Comparison of ENCODE assay signal across 13 cellular contexts in the genomic region with DNA sequence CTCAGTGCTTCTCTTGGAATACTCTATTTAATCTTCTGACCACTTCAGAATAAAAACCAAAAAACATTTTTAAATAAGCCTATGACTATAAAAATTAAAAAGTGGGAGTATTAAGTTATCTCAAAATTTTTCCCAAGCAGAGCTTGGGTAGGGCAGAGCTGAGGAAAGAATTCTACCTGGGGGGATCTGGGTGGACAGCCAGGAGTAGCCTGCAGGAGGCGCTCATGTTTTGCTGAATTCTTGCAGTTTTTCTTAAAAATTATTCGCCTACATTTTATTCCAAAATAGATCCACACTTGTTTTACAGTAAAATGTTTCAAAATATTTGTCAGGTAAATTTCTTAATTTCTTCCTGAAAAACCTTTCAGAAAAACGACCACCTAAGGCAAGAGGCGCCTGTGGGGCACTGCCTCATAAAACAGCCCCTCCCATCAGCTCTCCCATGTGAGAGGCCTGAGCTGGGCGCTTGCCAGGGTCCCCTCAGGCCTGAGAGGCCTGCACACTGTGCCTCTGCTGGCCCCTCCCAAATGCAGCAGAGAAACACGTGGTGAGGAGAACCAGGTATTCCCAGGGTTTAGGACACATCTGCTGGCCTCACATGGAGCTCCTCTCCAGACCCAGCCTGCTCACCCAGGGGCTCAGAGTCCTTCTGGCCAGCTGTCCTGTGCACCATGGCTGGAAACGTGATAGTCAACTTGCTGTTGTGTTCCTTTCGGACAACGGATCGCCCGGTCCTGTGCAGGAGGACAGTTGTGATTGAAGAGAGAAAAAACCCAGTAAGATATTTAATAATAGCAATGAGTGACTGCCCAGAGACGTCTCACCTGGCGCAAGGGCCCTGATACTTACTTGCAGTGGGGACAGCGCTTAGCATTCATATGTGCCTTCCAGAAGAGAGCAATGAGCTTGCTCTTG. TPM values are rescaled to one million over a fixed set of nuclear protein-coding genes. Genes with fewer than 3 reads are reported as not detected.
DNase-seq lines count a peak whose midpoint lies in the region; TF ChIP-seq lines count a peak whose summit lies in the region.
"Had no signal": no experiment of that assay in that cellular context is flagged by ENCODE, and none has a peak within 500 bp of the region (broad histone marks: within the 10 kb centered on the region; RNA-seq: fewer than 3 reads in every experiment).

No MANE protein-coding gene starts in this region.

- H3K4me1 Mint-ChIP-seq in Caco-2 (ENCODE audit: low read depth, unreplicated experiment) (no peaks in the 10 kb centered on the region), mesothelial cell of epicardium (no peaks in the 10 kb centered on the region)
- H3K4me1 Mint-ChIP-seq: activated naive CD8-positive, alpha-beta T cell treated with anti-CD3 and anti-CD28 coated beads, Interleukin-2, amount 50 U/mL, for 24 hours had no signal

- peaks cover 6% of the 10 kb centered on the region for H3K36me3 ChIP-seq in Caco-2 (ENCODE audit: control insufficient read depth, insufficient read depth, low read length)
- peaks cover 30% of the 10 kb centered on the region for H3K36me3 ChIP-seq in H7 (replicated peaks; ENCODE audit: control insufficient read depth, insufficient read depth, low read length)
- peaks cover 42% of the 10 kb centered on the region for H3K36me3 ChIP-seq in brain microvascular endothelial cell (replicated peaks)

- no peaks in the 10 kb centered on the region for H3K9me3 Mint-ChIP-seq in Caco-2 (ENCODE audit: unreplicated experiment)
- no peaks in the 10 kb centered on the region for H3K9me3 Mint-ChIP-seq in mesothelial cell of epicardium
- H3K9me3 Mint-ChIP-seq: activated naive CD8-positive, alpha-beta T cell treated with anti-CD3 and anti-CD28 coated beads, Interleukin-2, amount 50 U/mL, for 24 hours had no signal

- peak in 1 of 2 experiments; percentile 20 for DNase-seq in Caco-2
- peak; percentile 67 for DNase-seq in H7
- DNase-seq in brain microvascular endothelial cell: no peak
- no peak for DNase-seq in mesothelial cell of epicardium (ENCODE audit: low spot score in 2 of 2, unreplicated experiment in 2 of 2)
- DNase-seq in NAMALWA (ENCODE audit: low spot score): no peak
- no peak for DNase-seq in NCI-H1436 (lab: John Stamatoyannopoulos, UW)
- DNase-seq in SKM-1 treated with dmso at 0.1 percent for 144 hours (lab: John Stamatoyannopoulos, UW; ENCODE audit: unreplicated experiment): no peak
- DNase-seq in posterior cingulate gyrus: no peak
- DNase-seq: activated CD4-positive, alpha-beta T cell treated with anti-CD3 and anti-CD28 coated beads, Interleukin-2, amount 50 U/mL, for 1 hour; activated naive CD8-positive, alpha-beta T cell treated with anti-CD3 and anti-CD28 coated beads, Interleukin-2, amount 50 U/mL, for 24 hours; SIG-M5; sigmoid colon had no signal

- POLR2A ChIA-PET in Caco-2 (lab: Charles Lee): no interaction called here

- in situ Hi-C loops in brain microvascular endothelial cell (cut with HindIII; ENCODE audit: low pct_ligation_motif_present, low sequenced_read_pairs): no loop called here

- CTCF ChIA-PET in Caco-2 (lab: Charles Lee): interaction anchor here (0.5 to 2.0 kb wide), 4 partner anchors 9 to 261 kb away, joined by 3 to 11 read pairs (median 6); no protein-coding TSS in a partner anchor

- peaks cover 80% of the 10 kb centered on the region for H3K36me3 Mint-ChIP-seq in Caco-2 (ENCODE audit: insufficient read depth, unreplicated experiment)
- H3K36me3 Mint-ChIP-seq in mesothelial cell of epicardium: peaks cover 35% of the 10 kb centered on the region

- H3K4me3 Mint-ChIP-seq in Caco-2 (ENCODE audit: unreplicated experiment): no peak overlapping the region
- H3K4me3 Mint-ChIP-seq in mesothelial cell of epicardium: no peak overlapping the region
- H3K4me3 Mint-ChIP-seq: activated naive CD8-positive, alpha-beta T cell treated with anti-CD3 and anti-CD28 coated beads, Interleukin-2, amount 50 U/mL, for 24 hours had no signal

- H3K9me3 ChIP-seq in Caco-2: no peaks in the 10 kb centered on the region
- H3K9me3 ChIP-seq: esophagus muscularis mucosa, sigmoid colon had no signal

- intact Hi-C loops in Caco-2 (cut with micrococcal nuclease; ENCODE audit: unreplicated experiment) (no loop called here), posterior cingulate gyrus (cut with DNase I) (no loop called here)

- no TSS peak for BruUV-seq in Caco-2 (replicated peaks; lab: Mats Ljungman, UMichigan)

- H3K27ac Mint-ChIP-seq in Caco-2 (ENCODE audit: unreplicated experiment): no peak overlapping the region
- H3K27ac Mint-ChIP-seq in mesothelial cell of epicardium: no peak overlapping the region
- H3K27ac Mint-ChIP-seq: activated naive CD8-positive, alpha-beta T cell treated with anti-CD3 and anti-CD28 coated beads, Interleukin-2, amount 50 U/mL, for 24 hours had no signal

- H3K27me3 Mint-ChIP-seq in Caco-2 (ENCODE audit: insufficient read depth, unreplicated experiment): no peaks in the 10 kb centered on the region
- H3K27me3 Mint-ChIP-seq in mesothelial cell of epicardium (ENCODE audit: low read depth): no peaks in the 10 kb centered on the region
- H3K27me3 Mint-ChIP-seq: activated naive CD8-positive, alpha-beta T cell treated with anti-CD3 and anti-CD28 coated beads, Interleukin-2, amount 50 U/mL, for 24 hours had no signal

- TF ChIP-seq CTCF in Caco-2 (IDR thresholded peaks at IDR 0.05; ENCODE audit: insufficient read depth in 1 of 2, low read depth in 1 of 2, low read length in 1 of 2, severe bottlenecking in 1 of 2, unreplicated experiment in 1 of 2): peak; percentile 47 to 53
- peak; percentile 68 for TF ChIP-seq CTCF in brain microvascular endothelial cell (IDR thresholded peaks at IDR 0.05; ENCODE audit: low read depth, low read length, missing control alignments)
- TF ChIP-seq CTCF in mesothelial cell of epicardium (IDR thresholded peaks at IDR 0.05; ENCODE audit: unreplicated experiment): peak; percentile 47

- H3K27me3 ChIP-seq in Caco-2 (replicated peaks; ENCODE audit: control insufficient read depth, insufficient read depth, low read length): no peaks in the 10 kb centered on the region
- H3K27me3 ChIP-seq in H7 (ENCODE audit: control insufficient read depth, insufficient read depth, low read length): no peaks in the 10 kb centered on the region
- no peaks in the 10 kb centered on the region for H3K27me3 ChIP-seq in brain microvascular endothelial cell (replicated peaks)
- H3K27me3 ChIP-seq: esophagus muscularis mucosa, sigmoid colon had no signal

- no peak overlapping the region for H3K27ac ChIP-seq in brain microvascular endothelial cell
- H3K27ac ChIP-seq: esophagus muscularis mucosa, sigmoid colon had no signal

- H3K4me3 ChIP-seq in Caco-2 (ENCODE audit: low read depth, low read length): no peak overlapping the region
- no peak overlapping the region for H3K4me3 ChIP-seq in H7 (ENCODE audit: insufficient read depth, low read depth, low read length)
- no peak overlapping the region for H3K4me3 ChIP-seq in brain microvascular endothelial cell (ENCODE audit: low read depth, low read length)
- H3K4me3 ChIP-seq: esophagus muscularis mucosa, sigmoid colon had no signal

- H3K4me1 ChIP-seq in Caco-2: no peaks in the 10 kb centered on the region
- H3K4me1 ChIP-seq: esophagus muscularis mucosa, sigmoid colon had no signal

RNA-seq across cellular contexts. Expression of a gene that starts 17.5 kb away (rescaled TPM):
- total RNA-seq in Caco-2 (2022) (73.8 and 79.5 TPM in 2 replicates), mesothelial cell of epicardium (59.8 to 64.4 TPM (median 61.6 TPM) in 3 replicates)
- total RNA-seq in H7 (2014; rRNA removed; shearing (Covaris generic)): 16.3 and 19.9 TPM in 2 replicates

RNA-seq across cellular contexts. Expression of a gene that starts 17.8 kb away (rescaled TPM):
- 278 and 282 TPM in 2 replicates for total RNA-seq in Caco-2 (2022)
- 163 and 283 TPM in 2 replicates for total RNA-seq in H7 (2014; rRNA removed; shearing (Covaris generic))
- 150 to 157 TPM (median 156 TPM) in 3 replicates for total RNA-seq in mesothelial cell of epicardium
